In the genomic region with DNA sequence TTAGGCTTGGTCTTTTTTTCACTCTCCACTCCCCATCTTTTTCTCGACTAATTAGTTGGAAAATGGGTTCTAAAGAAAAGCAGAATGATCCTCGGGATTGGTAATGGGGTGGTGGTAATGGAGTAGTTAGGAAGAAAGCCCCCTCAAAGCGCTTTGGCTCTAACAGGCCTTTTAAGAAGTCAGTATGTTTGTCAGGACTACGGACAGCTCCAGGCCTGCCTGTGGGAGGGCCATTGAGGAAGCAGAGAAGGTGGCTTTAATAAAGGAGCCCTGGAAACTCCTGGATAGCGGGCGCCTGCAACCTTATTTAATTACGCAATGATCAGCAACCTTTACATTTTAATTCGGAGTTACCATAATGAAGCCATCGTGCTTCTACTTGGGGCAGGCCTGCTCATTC, we compare ENCODE assay signal across 1 cellular context.
A peak's percentile ranks its signal among the peaks of the same experiment; 100 is the strongest.
TF ChIP-seq lines count a peak whose summit lies in the region.

No MANE protein-coding gene starts in this region.

TF ChIP-seq in K562, 482 proteins besides CTCF, POLR2A, EP300 and RAD21 (continued from another document):
- TF ChIP-seq, protein P1, sequence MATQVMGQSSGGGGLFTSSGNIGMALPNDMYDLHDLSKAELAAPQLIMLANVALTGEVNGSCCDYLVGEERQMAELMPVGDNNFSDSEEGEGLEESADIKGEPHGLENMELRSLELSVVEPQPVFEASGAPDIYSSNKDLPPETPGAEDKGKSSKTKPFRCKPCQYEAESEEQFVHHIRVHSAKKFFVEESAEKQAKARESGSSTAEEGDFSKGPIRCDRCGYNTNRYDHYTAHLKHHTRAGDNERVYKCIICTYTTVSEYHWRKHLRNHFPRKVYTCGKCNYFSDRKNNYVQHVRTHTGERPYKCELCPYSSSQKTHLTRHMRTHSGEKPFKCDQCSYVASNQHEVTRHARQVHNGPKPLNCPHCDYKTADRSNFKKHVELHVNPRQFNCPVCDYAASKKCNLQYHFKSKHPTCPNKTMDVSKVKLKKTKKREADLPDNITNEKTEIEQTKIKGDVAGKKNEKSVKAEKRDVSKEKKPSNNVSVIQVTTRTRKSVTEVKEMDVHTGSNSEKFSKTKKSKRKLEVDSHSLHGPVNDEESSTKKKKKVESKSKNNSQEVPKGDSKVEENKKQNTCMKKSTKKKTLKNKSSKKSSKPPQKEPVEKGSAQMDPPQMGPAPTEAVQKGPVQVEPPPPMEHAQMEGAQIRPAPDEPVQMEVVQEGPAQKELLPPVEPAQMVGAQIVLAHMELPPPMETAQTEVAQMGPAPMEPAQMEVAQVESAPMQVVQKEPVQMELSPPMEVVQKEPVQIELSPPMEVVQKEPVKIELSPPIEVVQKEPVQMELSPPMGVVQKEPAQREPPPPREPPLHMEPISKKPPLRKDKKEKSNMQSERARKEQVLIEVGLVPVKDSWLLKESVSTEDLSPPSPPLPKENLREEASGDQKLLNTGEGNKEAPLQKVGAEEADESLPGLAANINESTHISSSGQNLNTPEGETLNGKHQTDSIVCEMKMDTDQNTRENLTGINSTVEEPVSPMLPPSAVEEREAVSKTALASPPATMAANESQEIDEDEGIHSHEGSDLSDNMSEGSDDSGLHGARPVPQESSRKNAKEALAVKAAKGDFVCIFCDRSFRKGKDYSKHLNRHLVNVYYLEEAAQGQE (CRISPR knock-in tag; IDR thresholded peaks at IDR 0.05; ENCODE audit: low read depth), result peak; percentile 64; the same call in 1 of the 2 replicates
- peak; percentile 91 for TF ChIP-seq EHMT2 (IDR thresholded peaks at IDR 0.05)
- TF ChIP-seq CCNT2 (IDR thresholded peaks at IDR 0.05; ENCODE audit: borderline replicate concordance, extremely low read depth, insufficient read length, low read depth, low read length), result no peak
- no peak for TF ChIP-seq DIDO1 (tag; IDR thresholded peaks at IDR 0.05; ENCODE audit: low read depth)
- no peak for TF ChIP-seq ELF4 (CRISPR knock-in tag; IDR thresholded peaks at IDR 0.05)
